In genomic region chr12:130203151-130203550, GRCh38 we compare ENCODE assay signal across 27 cellular contexts. TPM values are rescaled to one million over a fixed set of nuclear protein-coding genes. Genes with fewer than 3 reads are reported as not detected.
"Had no signal": no experiment of that assay in that cellular context is flagged by ENCODE, and none has a peak within 500 bp of the region (broad histone marks: within the 10 kb centered on the region; RNA-seq: fewer than 3 reads in every experiment).

No MANE protein-coding gene starts in this region.

- H3K9me3 ChIP-seq: gastrocnemius medialis, lower lobe of right lung, prostate gland, right atrium auricular region, thyroid gland had no signal

- H3K27ac ChIP-seq: dorsolateral prefrontal cortex, epithelial cell of prostate, gastrocnemius medialis, left ventricle myocardium inferior, lower lobe of right lung, prostate gland, right atrium auricular region, stomach, thyroid gland had no signal

- ATAC-seq: esophagus mucosa; gastrocnemius medialis; left cardiac atrium; lower lobe of right lung; naive thymus-derived CD8-positive, alpha-beta T cell; sciatic nerve had no signal

- H3K27me3 ChIP-seq: gastrocnemius medialis, right atrium auricular region, thyroid gland had no signal

- H3K4me3 ChIP-seq: dorsolateral prefrontal cortex, gastrocnemius medialis, left ventricle myocardium inferior, lower lobe of right lung, prostate gland, right atrium auricular region, smooth muscle cell, stomach, thyroid gland had no signal

- H3K36me3 ChIP-seq: gastrocnemius medialis, left ventricle myocardium inferior, lower lobe of right lung, prostate gland, right atrium auricular region, stomach, thyroid gland had no signal

- DNase-seq: dorsolateral prefrontal cortex; effector CD4-positive, alpha-beta T cell; foreskin fibroblast; gastrocnemius medialis; head of caudate nucleus; left cardiac atrium; left ventricle myocardium inferior; lower lobe of right lung; naive thymus-derived CD8-positive, alpha-beta T cell; nephron progenitor cell; nucleus accumbens; stimulated activated CD4-positive, alpha-beta T cell treated with anti-CD3 and anti-CD28 coated beads, Interleukin-12 subunit alpha, Interleukin-12 subunit beta, amount 100 ng/mL, for 4 hours; stimulated activated CD4-positive, alpha-beta T cell treated with anti-CD3 and anti-CD28 coated beads, Interleukin-1b, Interleukin-23, amount 100 ng/mL, for 48 hours; stimulated activated CD4-positive, alpha-beta T cell treated with anti-CD3 and anti-CD28 coated beads, Interleukin-4, amount 100 ng/mL, for 1 hour; stimulated activated CD8-positive, alpha-beta memory T cell treated with anti-CD3 and anti-CD28 coated beads, Interleukin-4, amount 100 ng/mL, for 48 hours; stimulated activated naive CD4-positive, alpha-beta T cell treated with Interleukin-2 at 50 U/mL for 16 hours; stomach; thyroid gland had no signal

- H3K4me2 ChIP-seq: smooth muscle cell had no signal

- H3K4me1 ChIP-seq: gastrocnemius medialis, left ventricle myocardium inferior, lower lobe of right lung, prostate gland, right atrium auricular region, stomach, thyroid gland had no signal

RNA-seq across cellular contexts. Expression of gene FZD10, which starts 40.9 kb away (rescaled TPM):
- total RNA-seq: glomerular endothelial cell; myocyte; naive thymus-derived CD8-positive, alpha-beta T cell; osteocyte had no signal
- polyA plus RNA-seq: naive thymus-derived CD8-positive, alpha-beta T cell had no signal
